26 cellular contexts compared by ENCODE assay signal in the genomic region with DNA sequence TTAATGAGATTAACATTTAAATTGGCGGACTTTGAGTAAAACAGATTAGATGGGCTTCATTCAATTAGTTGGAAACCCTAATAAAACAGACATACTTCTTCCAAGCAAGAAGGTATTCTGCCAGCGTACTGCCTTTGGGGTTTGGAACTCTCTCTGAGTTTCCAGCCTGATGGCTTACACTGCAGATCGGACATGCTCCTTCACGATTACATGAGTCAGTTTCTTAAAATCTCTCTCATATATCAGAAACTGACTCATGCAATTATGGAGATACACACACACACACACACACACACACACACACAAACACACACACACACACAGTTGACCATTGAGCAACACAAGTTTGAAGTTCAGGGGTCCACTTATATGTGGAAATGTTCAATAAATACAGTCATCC.
DNase-seq lines count a peak whose midpoint lies in the region; ATAC-seq, FAIRE-seq and TF ChIP-seq lines count a peak whose summit lies in the region.
"Had no signal": no experiment of that assay in that cellular context is flagged by ENCODE, and none has a peak within 500 bp of the region (broad histone marks: within the 10 kb centered on the region; RNA-seq: fewer than 3 reads in every experiment).

No MANE protein-coding gene starts in this region.

- TF ChIP-seq CTCF in bronchial epithelial cell (IDR thresholded peaks at IDR 0.05; ENCODE audit: insufficient read depth, low read length, severe bottlenecking) (no peak), foreskin keratinocyte (conservative IDR thresholded peaks at IDR 0.05) (no peak)

- H3K27me3 Mint-ChIP-seq in activated CD8-positive, alpha-beta T cell treated with anti-CD3 and anti-CD28 coated beads, Interleukin-2, amount 10 ng/mL, durations not matched to agents 7 days and 5 days (ENCODE audit: low read depth): no peaks in the 10 kb centered on the region
- H3K27me3 Mint-ChIP-seq: CD4-positive, alpha-beta memory T cell; CD4-positive, CD25-positive, alpha-beta regulatory T cell; CD8-positive, alpha-beta memory T cell had no signal

- H3K36me3 Mint-ChIP-seq in activated CD8-positive, alpha-beta T cell treated with anti-CD3 and anti-CD28 coated beads, Interleukin-2, amount 10 ng/mL, durations not matched to agents 7 days and 5 days (ENCODE audit: low read depth): no peaks in the 10 kb centered on the region
- H3K36me3 Mint-ChIP-seq: CD14-positive monocyte; CD4-positive, alpha-beta memory T cell; CD4-positive, CD25-positive, alpha-beta regulatory T cell; CD8-positive, alpha-beta memory T cell had no signal

- no peaks in the 10 kb centered on the region for H3K4me1 ChIP-seq in foreskin keratinocyte
- H3K4me1 ChIP-seq: BE2C, BLaER1 had no signal

- no peak overlapping the region for H3K4me3 Mint-ChIP-seq in activated CD8-positive, alpha-beta T cell treated with anti-CD3 and anti-CD28 coated beads, Interleukin-2, amount 10 ng/mL, durations not matched to agents 7 days and 5 days
- H3K4me3 Mint-ChIP-seq: CD14-positive monocyte; CD4-positive, alpha-beta memory T cell; CD4-positive, CD25-positive, alpha-beta regulatory T cell; CD8-positive, alpha-beta memory T cell had no signal

- POLR2A ChIA-PET in activated CD8-positive, alpha-beta T cell treated with anti-CD3 and anti-CD28 coated beads, Interleukin-2, amount 10 ng/mL, durations not matched to agents 7 days and 5 days (lab: Charles Lee): no interaction called here

- peak; percentile 0 for DNase-seq in RPMI7951 (ENCODE audit: low read depth)
- DNase-seq in bronchial epithelial cell (ENCODE audit: low read depth): peak; percentile 4
- peak; percentile 42 to 69 for DNase-seq in foreskin keratinocyte
- no peak for DNase-seq in NCI-H226
- no peak for DNase-seq in activated CD8-positive, alpha-beta T cell treated with anti-CD3 and anti-CD28 coated beads, Interleukin-2, amount 10 ng/mL, durations not matched to agents 7 days and 5 days
- DNase-seq: 8988T; ACHN; BE2C; C1 segment of cervical spinal cord; CD4-positive, alpha-beta memory T cell; CD4-positive, CD25-positive, alpha-beta regulatory T cell; CD8-positive, alpha-beta memory T cell; COR-L47; DMS 273 treated with DMSO at 0.1 percent for 48 hours; DMS153; DMS53; DMS79; DND-41; EL; GDM1 had no signal

- ATAC-seq in foreskin keratinocyte: peak; percentile 67
- no peak for ATAC-seq in activated CD8-positive, alpha-beta T cell treated with anti-CD3 and anti-CD28 coated beads, Interleukin-2, amount 10 ng/mL, durations not matched to agents 7 days and 5 days
- ATAC-seq: GM12878 had no signal

- H3K4me3 ChIP-seq in bronchial epithelial cell (ENCODE audit: low read depth, low read length): no peak overlapping the region
- H3K4me3 ChIP-seq: BLaER1, GM12878 had no signal

- CTCF ChIA-PET in activated CD8-positive, alpha-beta T cell treated with anti-CD3 and anti-CD28 coated beads, Interleukin-2, amount 10 ng/mL, durations not matched to agents 7 days and 5 days (lab: Charles Lee): no interaction called here

- H3K36me3 ChIP-seq in bronchial epithelial cell (ENCODE audit: control insufficient read depth, insufficient read depth, low read length): no peaks in the 10 kb centered on the region
- H3K36me3 ChIP-seq: BE2C, BLaER1 had no signal

- no peak overlapping the region for H3K27ac Mint-ChIP-seq in activated CD8-positive, alpha-beta T cell treated with anti-CD3 and anti-CD28 coated beads, Interleukin-2, amount 10 ng/mL, durations not matched to agents 7 days and 5 days
- H3K27ac Mint-ChIP-seq: CD14-positive monocyte; CD4-positive, alpha-beta memory T cell; CD4-positive, CD25-positive, alpha-beta regulatory T cell; CD8-positive, alpha-beta memory T cell had no signal

- no peaks in the 10 kb centered on the region for H3K27me3 ChIP-seq in bronchial epithelial cell (ENCODE audit: control insufficient read depth, insufficient read depth, low read length)
- no peaks in the 10 kb centered on the region for H3K27me3 ChIP-seq in foreskin keratinocyte
- H3K27me3 ChIP-seq: BE2C, BLaER1 had no signal

- H3K27ac ChIP-seq in foreskin keratinocyte: no peak overlapping the region
- H3K27ac ChIP-seq: BLaER1 had no signal

- peaks cover 12% of the 10 kb centered on the region for H3K9me3 Mint-ChIP-seq in activated CD8-positive, alpha-beta T cell treated with anti-CD3 and anti-CD28 coated beads, Interleukin-2, amount 10 ng/mL, durations not matched to agents 7 days and 5 days (ENCODE audit: insufficient read depth)

- no peak for FAIRE-seq in bronchial epithelial cell (lab: Jason Lieb, UNC)
- FAIRE-seq: A204.1, GM12878, GM12892, GM19239 had no signal

- no peaks in the 10 kb centered on the region for H3K4me1 Mint-ChIP-seq in activated CD8-positive, alpha-beta T cell treated with anti-CD3 and anti-CD28 coated beads, Interleukin-2, amount 10 ng/mL, durations not matched to agents 7 days and 5 days (ENCODE audit: low read depth)
- H3K4me1 Mint-ChIP-seq: CD14-positive monocyte; CD4-positive, alpha-beta memory T cell; CD4-positive, CD25-positive, alpha-beta regulatory T cell; CD8-positive, alpha-beta memory T cell had no signal

Comparison
In these comparisons a context has a peak if more than half of its experiments do, and no peak if none do; other contexts are left out.
1. DNase-seq: peak in RPMI7951 (single experiment), bronchial epithelial cell (single experiment) and foreskin keratinocyte (2 of 2); none in NCI-H226 (single experiment) and activated CD8-positive, alpha-beta T cell treated with anti-CD3 and anti-CD28 coated beads, Interleukin-2, amount 10 ng/mL, durations not matched to agents 7 days and 5 days (single experiment).